In genomic region chr5:163079618-163080017, GRCh38 we compare ENCODE assay signal across 1 cellular context.
TF ChIP-seq lines count a peak whose summit lies in the region.

No MANE protein-coding gene starts in this region.

TF ChIP-seq in SK-N-SH treated with all-trans-retinoic acid at 6 μM for 48 hours, 23 proteins besides CTCF, POLR2A, EP300 and RAD21 (continued from another document):
- TF ChIP-seq CSRNP3 (CRISPR knock-in tag; IDR thresholded peaks at IDR 0.05) (no peak), RARB (CRISPR knock-in tag; IDR thresholded peaks at IDR 0.05) (no peak), ZFP3 (CRISPR knock-in tag; IDR thresholded peaks at IDR 0.05) (no peak), ZC3H10 (CRISPR knock-in tag; IDR thresholded peaks at IDR 0.05) (no peak), ISL1 (CRISPR knock-in tag; IDR thresholded peaks at IDR 0.05) (no peak), CSDC2 (CRISPR knock-in tag; IDR thresholded peaks at IDR 0.05) (no peak), OSR1 (CRISPR knock-in tag; IDR thresholded peaks at IDR 0.05) (no peak), CREB5 (CRISPR knock-in tag; IDR thresholded peaks at IDR 0.05; ENCODE audit: low read depth) (no peak)
